Comparison of ENCODE assay signal across 8 cellular contexts in the genomic region with DNA sequence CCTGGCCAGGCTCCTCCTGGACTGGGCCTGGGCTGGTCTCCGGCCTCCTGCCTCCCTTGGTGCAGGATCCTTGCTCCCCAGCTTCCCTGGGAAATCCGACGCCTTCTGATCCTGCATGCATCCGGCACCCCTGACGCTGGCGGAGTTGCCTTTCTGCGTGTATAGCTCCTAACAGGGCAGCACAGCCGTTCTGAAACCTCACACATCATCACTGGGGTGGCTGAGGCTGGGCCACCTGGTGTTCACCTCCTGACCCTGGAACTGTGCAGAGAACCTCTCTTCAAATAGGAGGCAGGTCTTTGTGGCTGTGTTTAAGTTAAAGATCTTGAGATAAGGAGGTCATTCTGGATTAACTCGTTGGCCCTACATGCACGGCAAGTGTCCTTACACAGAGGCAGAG.
DNase-seq lines count a peak whose midpoint lies in the region; ATAC-seq lines count a peak whose summit lies in the region.
"Not testable (repeated sequence)": the region's sequence is repeated elsewhere in the genome, so short reads cannot be mapped to it uniquely, and the experiment has no call there.

No MANE protein-coding gene starts in this region.

- H3K9me3 Mint-ChIP-seq in activated T-helper 2 cell treated with anti-CD3 and anti-CD28 coated beads, Interferon-gamma antibody, Interleukin-2, Interleukin-4, amounts not matched to agents 10 μg/mL and 5 μg/mL and 100 μg/mL, durations not matched to agents 14 hours and 24 hours and 36 hours = not testable (repeated sequence)

- H3K27me3 ChIP-seq in BLaER1 = not testable (repeated sequence)

- peak overlapping the region; percentile 84 for H3K9ac ChIP-seq in BLaER1

- intact Hi-C loops in activated T-helper 2 cell treated with anti-CD3 and anti-CD28 coated beads, Interferon-gamma antibody, Interleukin-2, Interleukin-4, amounts not matched to agents 10 μg/mL and 5 μg/mL and 100 μg/mL, durations not matched to agents 14 hours and 24 hours and 36 hours (cut with micrococcal nuclease) = not testable (repeated sequence)

- peak overlapping the region; percentile 51 for H3K4me3 Mint-ChIP-seq in activated T-helper 2 cell treated with anti-CD3 and anti-CD28 coated beads, Interferon-gamma antibody, Interleukin-2, Interleukin-4, amounts not matched to agents 10 μg/mL and 5 μg/mL and 100 μg/mL, durations not matched to agents 14 hours and 24 hours and 36 hours (ENCODE audit: low read depth)

- H3K4me2 ChIP-seq in BLaER1 = peak overlapping the region; percentile 88

- peak overlapping the region; percentile 93 for H3K27ac ChIP-seq in BLaER1

- H3K27ac Mint-ChIP-seq in activated T-helper 2 cell treated with anti-CD3 and anti-CD28 coated beads, Interferon-gamma antibody, Interleukin-2, Interleukin-4, amounts not matched to agents 10 μg/mL and 5 μg/mL and 100 μg/mL, durations not matched to agents 14 hours and 24 hours and 36 hours = peak overlapping the region; percentile 82

- ATAC-seq in GM18858 (IDR thresholded peaks at IDR 0.05; ENCODE audit: unreplicated experiment) (peak; percentile 44), GM19452 (IDR thresholded peaks at IDR 0.05; ENCODE audit: unreplicated experiment) (peak; percentile 58), GM21619 (IDR thresholded peaks at IDR 0.05; ENCODE audit: unreplicated experiment) (peak; percentile 68), HG02870 (IDR thresholded peaks at IDR 0.05; ENCODE audit: unreplicated experiment) (peak; percentile 82), HG03139 (IDR thresholded peaks at IDR 0.05; ENCODE audit: unreplicated experiment) (peak; percentile 38), HG03571 (IDR thresholded peaks at IDR 0.05; ENCODE audit: unreplicated experiment) (peak; percentile 51)

- H3K36me3 Mint-ChIP-seq in activated T-helper 2 cell treated with anti-CD3 and anti-CD28 coated beads, Interferon-gamma antibody, Interleukin-2, Interleukin-4, amounts not matched to agents 10 μg/mL and 5 μg/mL and 100 μg/mL, durations not matched to agents 14 hours and 24 hours and 36 hours (ENCODE audit: low read depth) = not testable (repeated sequence)

- H3K4me3 ChIP-seq in BLaER1 = peak overlapping the region; percentile 67

- H3K9me3 ChIP-seq in BLaER1 = not testable (repeated sequence)

- peaks cover 63% of the 10 kb centered on the region for H3K4me1 ChIP-seq in BLaER1

- not testable (repeated sequence) for H3K36me3 ChIP-seq in BLaER1

- DNase-seq in activated T-helper 2 cell treated with anti-CD3 and anti-CD28 coated beads, Interferon-gamma antibody, Interleukin-2, Interleukin-4, amounts not matched to agents 10 μg/mL and 5 μg/mL and 100 μg/mL, durations not matched to agents 14 hours and 24 hours and 36 hours (ENCODE audit: low spot score) = not testable (repeated sequence)

- peaks cover 18% of the 10 kb centered on the region for H3K4me1 Mint-ChIP-seq in activated T-helper 2 cell treated with anti-CD3 and anti-CD28 coated beads, Interferon-gamma antibody, Interleukin-2, Interleukin-4, amounts not matched to agents 10 μg/mL and 5 μg/mL and 100 μg/mL, durations not matched to agents 14 hours and 24 hours and 36 hours (ENCODE audit: low read depth)

- H4K20me1 ChIP-seq in BLaER1 = not testable (repeated sequence)

- H3K27me3 Mint-ChIP-seq in activated T-helper 2 cell treated with anti-CD3 and anti-CD28 coated beads, Interferon-gamma antibody, Interleukin-2, Interleukin-4, amounts not matched to agents 10 μg/mL and 5 μg/mL and 100 μg/mL, durations not matched to agents 14 hours and 24 hours and 36 hours (ENCODE audit: low read depth) = not testable (repeated sequence)
